In genomic region chr3:129248286-129248979, GRCh38 we compare ENCODE assay signal across 8 cellular contexts. TPM values are rescaled to one million over a fixed set of nuclear protein-coding genes. Genes with fewer than 3 reads are reported as not detected.
DNase-seq lines count a peak whose midpoint lies in the region; ATAC-seq and TF ChIP-seq lines count a peak whose summit lies in the region.

No MANE protein-coding gene starts in this region.

- no peak for ATAC-seq in central memory CD8-positive, alpha-beta T cell (replicated peaks; ENCODE audit: extremely low read depth, poor library complexity, severe bottlenecking)
- ATAC-seq in GM21381 (IDR thresholded peaks at IDR 0.05; ENCODE audit: unreplicated experiment) = no peak

- POLR2A ChIA-PET in AG04450 (lab: Yijun Ruan, JAX) = interaction anchor here (1.9 kb wide), 2 partner anchors 86 to 127 kb away, joined by 14 to 23 read pairs; partner anchors contain the start of genes ISY1 and RAB43

- H3K36me3 ChIP-seq in KMS-11 (ENCODE audit: insufficient read depth) (0 out of 2 replicates have a peak, but pooled peaks cover 8% of the 10 kb centered on the region), muscle layer of duodenum (ENCODE audit: control insufficient read depth in 1 of 2, insufficient read depth in 2 of 2, low read length in 2 of 2) (peaks cover 12 to 15% of the 10 kb centered on the region in 2 donors)

- peak overlapping the region; percentile 100 for H3K4me3 ChIP-seq in AG04450 (ENCODE audit: low read depth, low read length)
- peak overlapping the region; percentile 89 for H3K4me3 ChIP-seq in KMS-11 (IDR thresholded peaks at IDR 0.05; ENCODE audit: insufficient read depth, low read depth, low read length)
- H3K4me3 ChIP-seq in muscle layer of duodenum (ENCODE audit: low read depth in 1 of 2, low read length in 2 of 2) = peak overlapping the region; percentile 92 to 97

- TF ChIP-seq CTCF in AG04450 (IDR thresholded peaks at IDR 0.05; ENCODE audit: low read depth, low read length) = no peak
- TF ChIP-seq CTCF in KMS-11 (conservative IDR thresholded peaks at IDR 0.05; ENCODE audit: low read depth, low read length) = no peak

- H3K9me3 ChIP-seq in AG04450 (ENCODE audit: control insufficient read depth, insufficient read depth, low read length) (no peaks in the 10 kb centered on the region; the same call in 1 of the 2 replicates), muscle layer of duodenum (ENCODE audit: control insufficient read depth in 1 of 2, low read length in 2 of 2) (no peaks in the 10 kb centered on the region)

- H3K4me2 ChIP-seq in KMS-11 = peak overlapping the region; percentile 99

- peak overlapping the region; percentile 95 for H3K27ac Mint-ChIP-seq in central memory CD8-positive, alpha-beta T cell (ENCODE audit: low read depth)

- no peaks in the 10 kb centered on the region for H3K27me3 Mint-ChIP-seq in central memory CD8-positive, alpha-beta T cell

- H3K36me3 Mint-ChIP-seq in central memory CD8-positive, alpha-beta T cell (ENCODE audit: insufficient read depth) = peaks cover 35% of the 10 kb centered on the region

- H3K4me3 Mint-ChIP-seq in central memory CD8-positive, alpha-beta T cell = peak overlapping the region; percentile 97

- H4K20me1 ChIP-seq in KMS-11 (ENCODE audit: insufficient read depth) = no peaks in the 10 kb centered on the region

- CTCF ChIA-PET in AG04450 (lab: Charles Lee) = interaction anchor here (0.6 to 5.7 kb wide), 2 partner anchors 93 to 278 kb away, joined by 3 to 118 read pairs; no protein-coding TSS in a partner anchor

- H3K79me2 ChIP-seq in KMS-11 (ENCODE audit: insufficient read depth, low read depth) = peaks cover 36% of the 10 kb centered on the region

- peaks cover 44% of the 10 kb centered on the region for H3K4me1 Mint-ChIP-seq in central memory CD8-positive, alpha-beta T cell

- peak overlapping the region; percentile 96; the same call in 1 of the 2 replicates for H3K9ac ChIP-seq in KMS-11

- peaks cover 48% of the 10 kb centered on the region for H3K4me1 ChIP-seq in KMS-11 (ENCODE audit: low read depth, poor library complexity, severe bottlenecking)
- H3K4me1 ChIP-seq in muscle layer of duodenum (ENCODE audit: control insufficient read depth in 1 of 2, insufficient read depth in 2 of 2, low read length in 2 of 2) = peaks cover 12 to 19% of the 10 kb centered on the region in 2 donors

- H3K27ac ChIP-seq in AG04450 (ENCODE audit: low read depth, low read length) (no peak overlapping the region), KMS-11 (peak overlapping the region; percentile 77; the same call in 1 of the 2 replicates), muscle layer of duodenum (ENCODE audit: low read length) (peak overlapping the region; percentile 94)

- no peaks in the 10 kb centered on the region for H3K9me3 Mint-ChIP-seq in central memory CD8-positive, alpha-beta T cell

- H3K27me3 ChIP-seq in AG04450 (ENCODE audit: control insufficient read depth, insufficient read depth, low read length) (no peaks in the 10 kb centered on the region), KMS-11 (ENCODE audit: insufficient read depth, low read depth) (no peaks in the 10 kb centered on the region), muscle layer of duodenum (ENCODE audit: low read depth, low read length) (no peaks in the 10 kb centered on the region)

- H2AFZ ChIP-seq in KMS-11 (ENCODE audit: low read depth) = peak overlapping the region; percentile 81

- no peak for DNase-seq in AG04450 (ENCODE audit: low read depth, low spot score)
- DNase-seq in central memory CD8-positive, alpha-beta T cell (ENCODE audit: low spot score in 2 of 2) = no peak
- no peak for DNase-seq in DMS79 treated with DMSO at 0.1 percent for 48 hours (lab: John Stamatoyannopoulos, UW)
- DNase-seq in NCI-H526 (lab: John Stamatoyannopoulos, UW) = no peak
- DNase-seq in ureter (ENCODE audit: low spot score) = no peak

RNA-seq across cellular contexts. Expression of gene COPG1, which starts 1.0 kb away (rescaled TPM):
- polyA plus RNA-seq in AG04450 (2011; rRNA removed) = 229 and 231 TPM in 2 replicates
- 489 and 625 TPM in 2 replicates for polyA minus RNA-seq in AG04450 (2011; rRNA and poly(A)+ RNA removed)
- 133 TPM for total RNA-seq in ureter

RNA-seq across cellular contexts. Expression of gene HMCES, which starts 30.2 kb away (rescaled TPM):
- polyA plus RNA-seq in AG04450 (2011; rRNA removed) = 19.9 and 22.6 TPM in 2 replicates
- polyA minus RNA-seq in AG04450 (2011; rRNA and poly(A)+ RNA removed) = 8.5 and 13.9 TPM in 2 replicates
- total RNA-seq in ureter = 32.2 TPM
